8 cellular contexts compared by ENCODE assay signal in the genomic region with DNA sequence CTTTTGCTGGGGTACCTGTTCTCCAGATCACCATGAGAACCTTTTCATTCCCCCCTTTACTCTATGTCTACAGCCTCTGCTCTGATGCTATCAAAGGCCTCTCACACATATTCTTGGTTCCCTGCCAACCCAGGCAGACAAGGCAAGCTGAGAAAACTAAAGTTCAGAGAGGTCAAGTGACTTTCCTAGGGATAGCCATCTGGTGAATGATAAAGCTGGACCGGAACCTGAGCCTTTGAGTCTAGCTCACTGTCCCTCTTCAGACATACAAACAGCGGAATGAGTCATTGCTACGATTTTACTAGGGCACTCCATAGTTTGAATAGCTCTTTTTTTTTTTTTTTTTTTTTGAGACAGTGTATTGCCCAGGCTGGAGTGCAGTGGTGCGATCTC.
DNase-seq lines count a peak whose midpoint lies in the region; ATAC-seq and TF ChIP-seq lines count a peak whose summit lies in the region.

No MANE protein-coding gene starts in this region.

- no peaks in the 10 kb centered on the region for H3K27me3 ChIP-seq in spleen (replicated peaks in 1 of 7)
- no peaks in the 10 kb centered on the region for H3K27me3 ChIP-seq in mammary epithelial cell (ENCODE audit: insufficient read depth, low read length)

- H3K27ac Mint-ChIP-seq in HFFc6 = peak overlapping the region; percentile 77
- H3K27ac Mint-ChIP-seq in activated CD8-positive, alpha-beta memory T cell treated with anti-CD3 and anti-CD28 coated beads, Interleukin-2, amount 10 ng/mL, durations not matched to agents 7 days and 5 days = no peak overlapping the region

- H3K4me2 ChIP-seq in mammary epithelial cell (ENCODE audit: insufficient read depth, low read depth, low read length) = no peak overlapping the region

- H3K27ac ChIP-seq in spleen (peak overlapping the region in 5 of 8 donors; percentile 1 to 57 (median 37)), mammary epithelial cell (ENCODE audit: insufficient read depth, low read depth, low read length) (no peak overlapping the region)

- no peak overlapping the region for H3K9ac ChIP-seq in mammary epithelial cell (ENCODE audit: insufficient read depth, low read length)

- H3K79me2 ChIP-seq in mammary epithelial cell (ENCODE audit: insufficient read depth, low read length) = no peaks in the 10 kb centered on the region

- H3K4me3 ChIP-seq in fibroblast of the aortic adventitia (ENCODE audit: low read depth, low read length) = no peak overlapping the region
- H3K4me3 ChIP-seq in spleen = no peak overlapping the region
- no peak overlapping the region for H3K4me3 ChIP-seq in mammary epithelial cell (replicated peaks in 1 of 3; ENCODE audit: insufficient read depth in 1 of 3, low read depth in 2 of 3, low read length in 3 of 3)

- H3K36me3 ChIP-seq in spleen = no peaks in the 10 kb centered on the region
- no peaks in the 10 kb centered on the region for H3K36me3 ChIP-seq in mammary epithelial cell (ENCODE audit: insufficient read depth, low read length)

- in situ Hi-C loops in mammary epithelial cell (cut with MboI; ENCODE audit: low sequenced_read_pairs in 2 of 2) = no loop called here

- H4K20me1 ChIP-seq in mammary epithelial cell (ENCODE audit: insufficient read depth, low read length) = no peaks in the 10 kb centered on the region

- H3K9me3 Mint-ChIP-seq in HFFc6 = no peaks in the 10 kb centered on the region
- no peaks in the 10 kb centered on the region for H3K9me3 Mint-ChIP-seq in activated CD8-positive, alpha-beta memory T cell treated with anti-CD3 and anti-CD28 coated beads, Interleukin-2, amount 10 ng/mL, durations not matched to agents 7 days and 5 days (ENCODE audit: low read depth)

- TF ChIP-seq CTCF in HFFc6 (IDR thresholded peaks at IDR 0.05) (no peak), fibroblast of the aortic adventitia (IDR thresholded peaks at IDR 0.05; ENCODE audit: insufficient read depth, low read length) (no peak), spleen (IDR thresholded peaks at IDR 0.05 in 8 of 11, conservative IDR thresholded peaks at IDR 0.05 in 3 of 11) (no peak), mammary epithelial cell (conservative IDR thresholded peaks at IDR 0.05 in 1 of 2, IDR thresholded peaks at IDR 0.05 in 1 of 2; ENCODE audit: extremely low read depth in 1 of 2, insufficient read depth in 1 of 2, low read depth in 1 of 2, low read length in 2 of 2) (no peak)

- DNase-seq in HFFc6 (peak; percentile 74), SHP77 (lab: John Stamatoyannopoulos, UW) (peak; percentile 88), fibroblast of the aortic adventitia (ENCODE audit: low read depth) (peak; percentile 46), spleen (no peak), mammary epithelial cell (no peak)
- DNase-seq in activated effector memory CD4-positive, alpha-beta T cell treated with Interleukin-2 at 50 U/mL for 16 hours = no peak
- DNase-seq in activated CD8-positive, alpha-beta memory T cell treated with anti-CD3 and anti-CD28 coated beads, Interleukin-2, amount 10 ng/mL, durations not matched to agents 7 days and 5 days = no peak

- intact Hi-C loops in spleen (cut with DNase I; ENCODE audit: low total_unique reads) (no loop called here), mammary epithelial cell (cut with micrococcal nuclease) (no loop called here)

- no peak for ATAC-seq in GM21717 (IDR thresholded peaks at IDR 0.05; ENCODE audit: unreplicated experiment)
- no peak for ATAC-seq in activated CD8-positive, alpha-beta memory T cell treated with anti-CD3 and anti-CD28 coated beads, Interleukin-2, amount 10 ng/mL, durations not matched to agents 7 days and 5 days

- WGBS in spleen, 5 donors = 49 to 76% (median 63%) methylated on average over 4 of the region's 4 CpGs
- WGBS in mammary epithelial cell (ENCODE audit: low coverage, missing lambda C conversion rate) = 98% methylated on average over 4 of the region's 4 CpGs

- dilution Hi-C loops in mammary epithelial cell (cut with HindIII; ENCODE audit: low sequenced_read_pairs) = no loop called here

- peaks cover 8 to 70% (median 35%) of the 10 kb centered on the region in 6 donors for H3K4me1 ChIP-seq in spleen
- H3K4me1 ChIP-seq in mammary epithelial cell (ENCODE audit: insufficient read depth, low read length) = no peaks in the 10 kb centered on the region

- BruUV-seq in mammary epithelial cell (replicated peaks; lab: Mats Ljungman, UMichigan) = no TSS peak

- H3K9me3 ChIP-seq in spleen (no peaks in the 10 kb centered on the region), mammary epithelial cell (replicated peaks; ENCODE audit: insufficient read depth, low read length) (no peaks in the 10 kb centered on the region)

- H3K36me3 Mint-ChIP-seq in HFFc6 (ENCODE audit: low read depth) = peaks cover 6% of the 10 kb centered on the region; the same call in 1 of the 2 replicates
- H3K36me3 Mint-ChIP-seq in activated CD8-positive, alpha-beta memory T cell treated with anti-CD3 and anti-CD28 coated beads, Interleukin-2, amount 10 ng/mL, durations not matched to agents 7 days and 5 days = peaks cover 6% of the 10 kb centered on the region

- H3K27me3 Mint-ChIP-seq in HFFc6 (ENCODE audit: insufficient read depth) = no peaks in the 10 kb centered on the region; the same call in 1 of the 2 replicates
- H3K27me3 Mint-ChIP-seq in activated CD8-positive, alpha-beta memory T cell treated with anti-CD3 and anti-CD28 coated beads, Interleukin-2, amount 10 ng/mL, durations not matched to agents 7 days and 5 days = no peaks in the 10 kb centered on the region

- TF ChIP-seq POLR2A in spleen (IDR thresholded peaks at IDR 0.05) = no peak

- peaks cover 31% of the 10 kb centered on the region for H3K4me1 Mint-ChIP-seq in HFFc6 (ENCODE audit: low read depth)
- peaks cover 24% of the 10 kb centered on the region for H3K4me1 Mint-ChIP-seq in activated CD8-positive, alpha-beta memory T cell treated with anti-CD3 and anti-CD28 coated beads, Interleukin-2, amount 10 ng/mL, durations not matched to agents 7 days and 5 days

- H3K4me3 Mint-ChIP-seq in HFFc6 = no peak overlapping the region
- no peak overlapping the region for H3K4me3 Mint-ChIP-seq in activated CD8-positive, alpha-beta memory T cell treated with anti-CD3 and anti-CD28 coated beads, Interleukin-2, amount 10 ng/mL, durations not matched to agents 7 days and 5 days

- CTCF ChIA-PET in mammary epithelial cell (lab: Charles Lee; ENCODE audit: low non-redundant PET) = no interaction called here
- CTCF ChIA-PET in activated CD8-positive, alpha-beta memory T cell treated with anti-CD3 and anti-CD28 coated beads, Interleukin-2, amount 10 ng/mL, durations not matched to agents 7 days and 5 days (lab: Charles Lee) = no interaction called here

- H2AFZ ChIP-seq in mammary epithelial cell (ENCODE audit: low read depth, low read length) = no peak overlapping the region

Comparison
In these comparisons a context has a peak if more than half of its experiments do, and no peak if none do; other contexts are left out.
1. DNase-seq: peak in HFFc6 (single experiment), SHP77 (2 of 2) and fibroblast of the aortic adventitia (single experiment); none in spleen (single experiment), activated effector memory CD4-positive, alpha-beta T cell treated with Interleukin-2 at 50 U/mL for 16 hours (single experiment), mammary epithelial cell (single experiment) and activated CD8-positive, alpha-beta memory T cell treated with anti-CD3 and anti-CD28 coated beads, Interleukin-2, amount 10 ng/mL, durations not matched to agents 7 days and 5 days (single experiment).